In the genomic region with DNA sequence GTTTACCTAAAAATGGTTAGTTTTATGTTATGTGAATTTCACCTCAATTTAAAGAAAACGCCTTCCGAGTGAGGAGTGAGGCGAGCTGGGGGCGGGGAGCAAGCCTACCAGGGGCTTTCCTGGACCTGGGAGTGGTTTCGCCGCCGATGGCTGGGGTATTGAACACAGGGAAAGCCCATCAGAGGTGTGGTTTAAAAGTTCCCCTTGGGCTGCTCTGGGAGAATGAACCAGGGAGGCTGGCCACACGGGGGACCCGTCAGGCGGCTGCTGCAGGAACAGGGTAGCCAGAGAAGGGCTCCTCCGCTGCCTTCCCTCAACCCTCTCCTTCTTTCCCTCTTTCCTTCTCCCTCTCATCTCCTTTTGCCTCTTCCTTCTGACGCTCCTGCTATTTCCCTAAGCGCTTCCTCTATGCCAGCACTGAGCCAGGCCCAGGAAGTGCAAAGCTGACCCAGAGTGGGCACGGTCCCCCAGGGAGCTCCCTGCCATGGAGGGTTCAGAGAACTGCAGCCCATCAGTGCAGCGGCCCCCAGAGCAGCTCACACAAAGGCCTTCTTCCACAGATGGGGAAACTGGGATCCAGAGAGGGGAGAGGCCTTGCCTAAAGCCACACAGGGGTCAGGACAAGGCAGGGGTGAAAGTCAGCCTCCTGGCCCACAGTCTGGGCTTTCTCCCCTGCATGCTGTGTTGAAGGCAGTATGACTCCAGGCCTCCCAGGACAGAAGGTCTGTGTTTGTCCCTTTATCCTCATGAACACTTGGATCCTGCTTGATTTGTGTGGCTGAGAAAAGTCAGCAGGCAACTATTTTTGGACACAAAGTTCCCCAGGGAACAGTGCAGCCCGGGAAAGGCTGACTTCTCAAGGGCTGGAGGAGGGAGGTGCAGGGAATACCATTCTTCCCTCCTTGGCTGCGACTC, we compare ENCODE assay signal across 7 cellular contexts. TPM values are rescaled to one million over a fixed set of nuclear protein-coding genes. Genes with fewer than 3 reads are reported as not detected.
DNase-seq lines count a peak whose midpoint lies in the region; ATAC-seq and TF ChIP-seq lines count a peak whose summit lies in the region.

No MANE protein-coding gene starts in this region.

- WGBS in lung, 2 donors = 19 to 32% methylated on average over 17 of the region's 17 CpGs

- H3K27ac ChIP-seq in lung (ENCODE audit: low read depth in 1 of 2, low read length in 1 of 2) = peak overlapping the region; percentile 24 to 59

- DNase-seq in T-helper 1 cell (peak; percentile 58 to 70 (median 66)), astrocyte of the cerebellum (ENCODE audit: low read depth) (no peak), lung (ENCODE audit: low spot score) (no peak), SHP77 treated with DMSO at 0.1 percent for 48 hours (lab: John Stamatoyannopoulos, UW) (no peak)
- peak; percentile 66 to 73 for DNase-seq in stimulated activated CD8-positive, alpha-beta memory T cell treated with anti-CD3 and anti-CD28 coated beads, Interleukin-2, amount 100 ng/mL, for 48 hours (ENCODE audit: low read depth in 2 of 2)

- in situ Hi-C loops in astrocyte of the cerebellum (cut with HindIII; ENCODE audit: low sequenced_read_pairs) = no loop called here

- H3K4me3 ChIP-seq in astrocyte of the cerebellum (ENCODE audit: low read depth, low read length) = no peak overlapping the region
- H3K4me3 ChIP-seq in lung = no peak overlapping the region

- no peaks in the 10 kb centered on the region for H3K27me3 ChIP-seq in lung (ENCODE audit: control insufficient read depth, insufficient read depth)

- TF ChIP-seq CTCF in astrocyte of the cerebellum (IDR thresholded peaks at IDR 0.05; ENCODE audit: low read depth, low read length, missing control alignments) (peak; percentile 33), lung (IDR thresholded peaks at IDR 0.05; ENCODE audit: control extremely low read depth, extremely low read depth) (no peak)

- ATAC-seq in GM21447 (IDR thresholded peaks at IDR 0.05; ENCODE audit: unreplicated experiment) = peak; percentile 23
- ATAC-seq in lung (ENCODE audit: insufficient read depth, low FRiP score) = no peak
- ATAC-seq in HG03571 (IDR thresholded peaks at IDR 0.05; ENCODE audit: unreplicated experiment) = no peak

- H3K9me3 ChIP-seq in lung (ENCODE audit: control insufficient read depth in 2 of 2, insufficient read depth in 1 of 2, low read length in 1 of 2) = no peaks in the 10 kb centered on the region

- H3K36me3 ChIP-seq in lung (ENCODE audit: control insufficient read depth in 2 of 2, insufficient read depth in 2 of 2, low read length in 2 of 2) = peaks cover 0 to 14% of the 10 kb centered on the region in 2 donors

- H3K4me1 ChIP-seq in lung (ENCODE audit: control insufficient read depth in 2 of 2, insufficient read depth in 2 of 2, low read length in 2 of 2) = peaks cover 7 to 17% of the 10 kb centered on the region in 2 donors

RNA-seq across cellular contexts. Expression of gene AKNA, which starts 4.6 kb away (rescaled TPM):
- total RNA-seq in lung = 10 to 100 TPM; 47.4 to 79.5 TPM
- 10 to 100 TPM; 29.5 to 49.7 TPM for polyA plus RNA-seq in lung

RNA-seq across cellular contexts. Expression of gene ORM2, which starts 53.5 kb away (rescaled TPM):
- 10 to 100 TPM in 1 of 2 donors, under 1 TPM in 1; 0.77 to 24.9 TPM for total RNA-seq in lung
- polyA plus RNA-seq in lung = 100 to 1,000 TPM in 1 of 2 donors, 10 to 100 TPM in 1; 70.2 to 215 TPM

Comparison
In these comparisons a context has a peak if more than half of its experiments do, and no peak if none do; other contexts are left out.
1. DNase-seq: peak in T-helper 1 cell (5 of 5) and stimulated activated CD8-positive, alpha-beta memory T cell treated with anti-CD3 and anti-CD28 coated beads, Interleukin-2, amount 100 ng/mL, for 48 hours (2 of 2); none in astrocyte of the cerebellum (single experiment), lung (single experiment) and SHP77 treated with DMSO at 0.1 percent for 48 hours (single experiment).